ENCODE assay signal across 8 cellular contexts in genomic region chr18:48838921-48839818, GRCh38.
DNase-seq lines count a peak whose midpoint lies in the region; ATAC-seq and TF ChIP-seq lines count a peak whose summit lies in the region.

No MANE protein-coding gene starts in this region.

- H3K4me1 ChIP-seq in parathyroid adenoma, result peaks cover 31% of the 10 kb centered on the region

- no peak overlapping the region for H3K9ac ChIP-seq in parathyroid adenoma

- H3K4me3 ChIP-seq in parathyroid adenoma (ENCODE audit: low read depth, low read length), result no peak overlapping the region

- no peak overlapping the region for H2AFZ ChIP-seq in parathyroid adenoma

- no peak for ATAC-seq in HG03039 (IDR thresholded peaks at IDR 0.05; ENCODE audit: unreplicated experiment)
- no peak for ATAC-seq in GM21786 (IDR thresholded peaks at IDR 0.05; ENCODE audit: unreplicated experiment)

- no peaks in the 10 kb centered on the region for H3K27me3 ChIP-seq in parathyroid adenoma (ENCODE audit: control insufficient read depth, insufficient read depth, low read length)

- H3K9me3 ChIP-seq in parathyroid adenoma (ENCODE audit: control insufficient read depth, low read length), result no peaks in the 10 kb centered on the region

- TF ChIP-seq CTCF in parathyroid adenoma (IDR thresholded peaks at IDR 0.05), result no peak

- peaks cover 12% of the 10 kb centered on the region for H3K79me2 ChIP-seq in parathyroid adenoma

- H3K36me3 ChIP-seq in parathyroid adenoma (ENCODE audit: control insufficient read depth, insufficient read depth, low read length), result no peaks in the 10 kb centered on the region

- peak overlapping the region; percentile 96 for H3K27ac ChIP-seq in cingulate gyrus (ENCODE audit: low read depth, low read length)
- peak overlapping the region; percentile 7 for H3K27ac ChIP-seq in parathyroid adenoma

- no peak overlapping the region for H3K4me2 ChIP-seq in parathyroid adenoma (ENCODE audit: low read length)

- DNase-seq in ELR (ENCODE audit: low read depth) (peak; percentile 92), NOMO-1 treated with dmso at 0.1 percent for 144 hours (lab: John Stamatoyannopoulos, UW; ENCODE audit: unreplicated experiment) (peak; percentile 32), iPS-NIHi11 (ENCODE audit: low spot score) (no peak)
- DNase-seq in activated CD4-positive, CD25-positive, alpha-beta regulatory T cell (lab: John Stamatoyannopoulos, UW), result no peak

Comparison
In these comparisons a context has a peak if more than half of its experiments do, and no peak if none do; other contexts are left out.
1. DNase-seq: peak in ELR (single experiment) and NOMO-1 treated with dmso at 0.1 percent for 144 hours (single experiment); none in activated CD4-positive, CD25-positive, alpha-beta regulatory T cell (0 of 4) and iPS-NIHi11 (single experiment).